In the genomic region with DNA sequence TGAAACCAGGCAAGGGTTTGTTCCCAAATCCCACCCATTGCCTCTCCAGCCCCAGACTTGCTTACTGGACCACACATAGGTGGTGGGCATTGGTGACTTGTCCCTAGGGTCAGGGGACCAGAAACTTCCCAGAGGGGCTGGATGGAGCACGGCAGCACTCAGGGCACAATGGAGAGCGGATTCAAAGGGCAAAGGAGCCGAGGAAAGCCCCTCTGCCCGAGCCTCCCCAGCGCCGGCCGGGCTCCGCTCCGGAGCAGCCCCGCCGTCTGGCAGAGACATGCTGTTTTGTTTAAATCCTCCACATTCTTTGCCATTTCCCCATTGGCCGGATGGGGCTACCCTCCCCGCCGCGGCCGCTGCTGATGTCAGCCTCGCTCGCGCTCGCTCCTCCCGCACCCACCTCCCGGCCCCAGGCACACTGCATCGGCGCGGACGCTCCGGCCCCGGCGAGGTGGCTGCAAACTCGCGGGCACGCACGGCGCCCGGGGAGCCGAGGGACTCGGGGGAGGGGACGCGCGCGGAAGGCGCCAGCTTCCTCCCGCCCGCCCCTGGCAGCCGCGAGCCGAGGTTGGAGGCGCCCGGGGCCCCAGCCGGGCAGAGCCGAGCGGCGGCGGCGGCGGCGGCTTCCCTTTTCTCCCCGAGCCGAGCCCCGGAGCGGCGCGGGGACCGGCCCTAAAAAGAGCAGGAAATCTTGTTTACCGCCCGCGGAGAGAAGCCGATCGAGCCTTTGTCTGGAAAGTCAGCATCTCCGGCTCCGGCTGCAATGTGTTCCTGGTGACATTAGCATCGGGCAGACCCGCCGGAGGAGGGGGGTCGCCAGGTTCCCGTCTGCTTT, we compare ENCODE assay signal across 1 cellular context.
TF ChIP-seq lines count a peak whose summit lies in the region.

PITPNC1 (plus strand) TSS at position 390 of the 835 bp plus-strand sequence.

TF ChIP-seq in HepG2, 621 proteins besides CTCF, POLR2A, EP300 and RAD21 (continues in another document):
- TF ChIP-seq ZNF710 (CRISPR knock-in tag; IDR thresholded peaks at IDR 0.05; ENCODE audit: borderline replicate concordance) (no peak), THYN1 (CRISPR knock-in tag; IDR thresholded peaks at IDR 0.05; ENCODE audit: borderline replicate concordance, low read depth) (0 out of 2 replicates have a peak, but pooled peaks have one; percentile 15), SRSF9 (IDR thresholded peaks at IDR 0.05; ENCODE audit: borderline replicate concordance, insufficient read depth, low read depth, low read length, poor library complexity, severe bottlenecking) (no peak), ZMYM2 (CRISPR knock-in tag; IDR thresholded peaks at IDR 0.05) (no peak), ETV5 (CRISPR knock-in tag; IDR thresholded peaks at IDR 0.05; ENCODE audit: borderline replicate concordance) (peak; percentile 36; the same call in 1 of the 2 replicates), TEAD2 (CRISPR knock-in tag; IDR thresholded peaks at IDR 0.05) (no peak), TCF12 (IDR thresholded peaks at IDR 0.05) (no peak), TCF12 (CRISPR knock-in tag; IDR thresholded peaks at IDR 0.05) (no peak), ZNF678 (CRISPR knock-in tag; IDR thresholded peaks at IDR 0.05) (0 out of 2 replicates have a peak, but pooled peaks have one; percentile 18), NFYB (CRISPR knock-in tag; IDR thresholded peaks at IDR 0.05) (peak; percentile 57), ZMAT3 (CRISPR knock-in tag; conservative IDR thresholded peaks at IDR 0.05) (peak; percentile 87; the same call in 1 of the 2 replicates), ZNF605 (CRISPR knock-in tag; IDR thresholded peaks at IDR 0.05) (peak; percentile 42; the same call in 1 of the 2 replicates), JUND (CRISPR knock-in tag; IDR thresholded peaks at IDR 0.05) (no peak), ZNF451 (CRISPR knock-in tag; IDR thresholded peaks at IDR 0.05) (peak; percentile 79), GTF2F1 (IDR thresholded peaks at IDR 0.05; ENCODE audit: low read length) (no peak), ARNT2 (CRISPR knock-in tag; IDR thresholded peaks at IDR 0.05; ENCODE audit: low read depth) (no peak; the same call in 1 of the 2 replicates), CEBPG (CRISPR knock-in tag; IDR thresholded peaks at IDR 0.05) (no peak), HMG20B (CRISPR knock-in tag; conservative IDR thresholded peaks at IDR 0.05) (0 out of 2 replicates have a peak, but pooled peaks have one; percentile 21), KDM5B (CRISPR knock-in tag; IDR thresholded peaks at IDR 0.05; ENCODE audit: borderline replicate concordance) (peak; percentile 73; the same call in 1 of the 2 replicates), TEAD3 (CRISPR knock-in tag; optimal IDR thresholded peaks at IDR 0.05; ENCODE audit: borderline replicate concordance) (no peak), XRCC5 (optimal IDR thresholded peaks at IDR 0.05; ENCODE audit: low read length) (peak; percentile 78), JDP2 (CRISPR knock-in tag; IDR thresholded peaks at IDR 0.05; ENCODE audit: borderline replicate concordance) (no peak), PTBP1 (IDR thresholded peaks at IDR 0.05; ENCODE audit: low read depth, low read length, poor library complexity, severe bottlenecking) (peak; percentile 12), KDM3A (CRISPR knock-in tag; IDR thresholded peaks at IDR 0.05; ENCODE audit: low read depth) (no peak), POLR2G (IDR thresholded peaks at IDR 0.05; ENCODE audit: low read depth, low read length) (peak; percentile 58), PAWR (CRISPR knock-in tag; IDR thresholded peaks at IDR 0.05; ENCODE audit: borderline replicate concordance) (no peak), TBX2 (CRISPR knock-in tag; IDR thresholded peaks at IDR 0.05; ENCODE audit: borderline replicate concordance) (peak; percentile 83), ZNF276 (CRISPR knock-in tag; IDR thresholded peaks at IDR 0.05; ENCODE audit: low read depth) (no peak; the same call in 1 of the 2 replicates), JARID2 (CRISPR knock-in tag; IDR thresholded peaks at IDR 0.05; ENCODE audit: insufficient replicate concordance) (no peak), ZSCAN12 (CRISPR knock-in tag; IDR thresholded peaks at IDR 0.05) (no peak), ATF4 (CRISPR knock-in tag; IDR thresholded peaks at IDR 0.05) (0 out of 4 replicates have a peak, but pooled peaks of 1 of the 2 experiments have one; percentile 39), FOSL2 (CRISPR knock-in tag; IDR thresholded peaks at IDR 0.05) (peak; percentile 22; the same call in 1 of the 2 replicates), ZNF343 (CRISPR knock-in tag; IDR thresholded peaks at IDR 0.05) (no peak), ZBTB1 (CRISPR knock-in tag; IDR thresholded peaks at IDR 0.05; ENCODE audit: borderline replicate concordance) (no peak), SP4 (CRISPR knock-in tag; IDR thresholded peaks at IDR 0.05) (peak; percentile 48; the same call in 1 of the 2 replicates), HNF4G (IDR thresholded peaks at IDR 0.05; ENCODE audit: borderline replicate concordance, low read depth, low read length) (0 out of 2 replicates have a peak, but pooled peaks have one; percentile 5), HNF4G (CRISPR knock-in tag; IDR thresholded peaks at IDR 0.05; ENCODE audit: borderline replicate concordance, low read depth) (no peak), ZNF562 (CRISPR knock-in tag; IDR thresholded peaks at IDR 0.05; ENCODE audit: borderline replicate concordance) (no peak), ZBTB8A (CRISPR knock-in tag; IDR thresholded peaks at IDR 0.05; ENCODE audit: borderline replicate concordance, low read depth) (no peak), ZSCAN25 (CRISPR knock-in tag; IDR thresholded peaks at IDR 0.05) (0 out of 2 replicates have a peak, but pooled peaks have one; percentile 33), ZNF564 (CRISPR knock-in tag; IDR thresholded peaks at IDR 0.05) (no peak; the same call in none of the 2 replicates), RNF2 (conservative IDR thresholded peaks at IDR 0.05; ENCODE audit: low read depth) (peak; percentile 58; the same call in 1 of the 2 replicates), ZNF205 (CRISPR knock-in tag; IDR thresholded peaks at IDR 0.05) (peak; percentile 57; the same call in 1 of the 2 replicates)
- TF ChIP-seq, protein P1, sequence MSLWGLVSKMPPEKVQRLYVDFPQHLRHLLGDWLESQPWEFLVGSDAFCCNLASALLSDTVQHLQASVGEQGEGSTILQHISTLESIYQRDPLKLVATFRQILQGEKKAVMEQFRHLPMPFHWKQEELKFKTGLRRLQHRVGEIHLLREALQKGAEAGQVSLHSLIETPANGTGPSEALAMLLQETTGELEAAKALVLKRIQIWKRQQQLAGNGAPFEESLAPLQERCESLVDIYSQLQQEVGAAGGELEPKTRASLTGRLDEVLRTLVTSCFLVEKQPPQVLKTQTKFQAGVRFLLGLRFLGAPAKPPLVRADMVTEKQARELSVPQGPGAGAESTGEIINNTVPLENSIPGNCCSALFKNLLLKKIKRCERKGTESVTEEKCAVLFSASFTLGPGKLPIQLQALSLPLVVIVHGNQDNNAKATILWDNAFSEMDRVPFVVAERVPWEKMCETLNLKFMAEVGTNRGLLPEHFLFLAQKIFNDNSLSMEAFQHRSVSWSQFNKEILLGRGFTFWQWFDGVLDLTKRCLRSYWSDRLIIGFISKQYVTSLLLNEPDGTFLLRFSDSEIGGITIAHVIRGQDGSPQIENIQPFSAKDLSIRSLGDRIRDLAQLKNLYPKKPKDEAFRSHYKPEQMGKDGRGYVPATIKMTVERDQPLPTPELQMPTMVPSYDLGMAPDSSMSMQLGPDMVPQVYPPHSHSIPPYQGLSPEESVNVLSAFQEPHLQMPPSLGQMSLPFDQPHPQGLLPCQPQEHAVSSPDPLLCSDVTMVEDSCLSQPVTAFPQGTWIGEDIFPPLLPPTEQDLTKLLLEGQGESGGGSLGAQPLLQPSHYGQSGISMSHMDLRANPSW (CRISPR knock-in tag; IDR thresholded peaks at IDR 0.05; ENCODE audit: borderline replicate concordance): no peak
- TF ChIP-seq, protein P2, sequence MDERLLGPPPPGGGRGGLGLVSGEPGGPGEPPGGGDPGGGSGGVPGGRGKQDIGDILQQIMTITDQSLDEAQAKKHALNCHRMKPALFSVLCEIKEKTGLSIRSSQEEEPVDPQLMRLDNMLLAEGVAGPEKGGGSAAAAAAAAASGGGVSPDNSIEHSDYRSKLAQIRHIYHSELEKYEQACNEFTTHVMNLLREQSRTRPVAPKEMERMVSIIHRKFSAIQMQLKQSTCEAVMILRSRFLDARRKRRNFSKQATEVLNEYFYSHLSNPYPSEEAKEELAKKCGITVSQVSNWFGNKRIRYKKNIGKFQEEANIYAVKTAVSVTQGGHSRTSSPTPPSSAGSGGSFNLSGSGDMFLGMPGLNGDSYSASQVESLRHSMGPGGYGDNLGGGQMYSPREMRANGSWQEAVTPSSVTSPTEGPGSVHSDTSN (CRISPR knock-in tag; IDR thresholded peaks at IDR 0.05): no peak
- TF ChIP-seq, protein P3, sequence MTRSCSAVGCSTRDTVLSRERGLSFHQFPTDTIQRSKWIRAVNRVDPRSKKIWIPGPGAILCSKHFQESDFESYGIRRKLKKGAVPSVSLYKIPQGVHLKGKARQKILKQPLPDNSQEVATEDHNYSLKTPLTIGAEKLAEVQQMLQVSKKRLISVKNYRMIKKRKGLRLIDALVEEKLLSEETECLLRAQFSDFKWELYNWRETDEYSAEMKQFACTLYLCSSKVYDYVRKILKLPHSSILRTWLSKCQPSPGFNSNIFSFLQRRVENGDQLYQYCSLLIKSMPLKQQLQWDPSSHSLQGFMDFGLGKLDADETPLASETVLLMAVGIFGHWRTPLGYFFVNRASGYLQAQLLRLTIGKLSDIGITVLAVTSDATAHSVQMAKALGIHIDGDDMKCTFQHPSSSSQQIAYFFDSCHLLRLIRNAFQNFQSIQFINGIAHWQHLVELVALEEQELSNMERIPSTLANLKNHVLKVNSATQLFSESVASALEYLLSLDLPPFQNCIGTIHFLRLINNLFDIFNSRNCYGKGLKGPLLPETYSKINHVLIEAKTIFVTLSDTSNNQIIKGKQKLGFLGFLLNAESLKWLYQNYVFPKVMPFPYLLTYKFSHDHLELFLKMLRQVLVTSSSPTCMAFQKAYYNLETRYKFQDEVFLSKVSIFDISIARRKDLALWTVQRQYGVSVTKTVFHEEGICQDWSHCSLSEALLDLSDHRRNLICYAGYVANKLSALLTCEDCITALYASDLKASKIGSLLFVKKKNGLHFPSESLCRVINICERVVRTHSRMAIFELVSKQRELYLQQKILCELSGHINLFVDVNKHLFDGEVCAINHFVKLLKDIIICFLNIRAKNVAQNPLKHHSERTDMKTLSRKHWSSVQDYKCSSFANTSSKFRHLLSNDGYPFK (CRISPR knock-in tag; IDR thresholded peaks at IDR 0.05; ENCODE audit: borderline replicate concordance): peak; percentile 59; the same call in 1 of the 2 replicates
- TF ChIP-seq, protein P4, sequence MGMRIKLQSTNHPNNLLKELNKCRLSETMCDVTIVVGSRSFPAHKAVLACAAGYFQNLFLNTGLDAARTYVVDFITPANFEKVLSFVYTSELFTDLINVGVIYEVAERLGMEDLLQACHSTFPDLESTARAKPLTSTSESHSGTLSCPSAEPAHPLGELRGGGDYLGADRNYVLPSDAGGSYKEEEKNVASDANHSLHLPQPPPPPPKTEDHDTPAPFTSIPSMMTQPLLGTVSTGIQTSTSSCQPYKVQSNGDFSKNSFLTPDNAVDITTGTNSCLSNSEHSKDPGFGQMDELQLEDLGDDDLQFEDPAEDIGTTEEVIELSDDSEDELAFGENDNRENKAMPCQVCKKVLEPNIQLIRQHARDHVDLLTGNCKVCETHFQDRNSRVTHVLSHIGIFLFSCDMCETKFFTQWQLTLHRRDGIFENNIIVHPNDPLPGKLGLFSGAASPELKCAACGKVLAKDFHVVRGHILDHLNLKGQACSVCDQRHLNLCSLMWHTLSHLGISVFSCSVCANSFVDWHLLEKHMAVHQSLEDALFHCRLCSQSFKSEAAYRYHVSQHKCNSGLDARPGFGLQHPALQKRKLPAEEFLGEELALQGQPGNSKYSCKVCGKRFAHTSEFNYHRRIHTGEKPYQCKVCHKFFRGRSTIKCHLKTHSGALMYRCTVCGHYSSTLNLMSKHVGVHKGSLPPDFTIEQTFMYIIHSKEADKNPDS (CRISPR knock-in tag; IDR thresholded peaks at IDR 0.05): peak; percentile 50
- TF ChIP-seq, protein P5, sequence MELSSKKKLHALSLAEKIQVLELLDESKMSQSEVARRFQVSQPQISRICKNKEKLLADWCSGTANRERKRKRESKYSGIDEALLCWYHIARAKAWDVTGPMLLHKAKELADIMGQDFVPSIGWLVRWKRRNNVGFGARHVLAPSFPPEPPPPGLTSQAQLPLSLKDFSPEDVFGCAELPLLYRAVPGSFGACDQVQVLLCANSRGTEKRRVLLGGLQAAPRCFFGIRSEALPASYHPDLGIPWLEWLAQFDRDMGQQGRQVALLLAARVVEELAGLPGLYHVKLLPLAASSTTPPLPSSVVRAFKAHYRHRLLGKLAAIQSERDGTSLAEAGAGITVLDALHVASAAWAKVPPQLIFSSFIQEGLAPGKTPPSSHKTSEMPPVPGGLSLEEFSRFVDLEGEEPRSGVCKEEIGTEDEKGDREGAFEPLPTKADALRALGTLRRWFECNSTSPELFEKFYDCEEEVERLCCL (CRISPR knock-in tag; IDR thresholded peaks at IDR 0.05; ENCODE audit: borderline replicate concordance): no peak
